1 cellular context compared by ENCODE assay signal in the genomic region with DNA sequence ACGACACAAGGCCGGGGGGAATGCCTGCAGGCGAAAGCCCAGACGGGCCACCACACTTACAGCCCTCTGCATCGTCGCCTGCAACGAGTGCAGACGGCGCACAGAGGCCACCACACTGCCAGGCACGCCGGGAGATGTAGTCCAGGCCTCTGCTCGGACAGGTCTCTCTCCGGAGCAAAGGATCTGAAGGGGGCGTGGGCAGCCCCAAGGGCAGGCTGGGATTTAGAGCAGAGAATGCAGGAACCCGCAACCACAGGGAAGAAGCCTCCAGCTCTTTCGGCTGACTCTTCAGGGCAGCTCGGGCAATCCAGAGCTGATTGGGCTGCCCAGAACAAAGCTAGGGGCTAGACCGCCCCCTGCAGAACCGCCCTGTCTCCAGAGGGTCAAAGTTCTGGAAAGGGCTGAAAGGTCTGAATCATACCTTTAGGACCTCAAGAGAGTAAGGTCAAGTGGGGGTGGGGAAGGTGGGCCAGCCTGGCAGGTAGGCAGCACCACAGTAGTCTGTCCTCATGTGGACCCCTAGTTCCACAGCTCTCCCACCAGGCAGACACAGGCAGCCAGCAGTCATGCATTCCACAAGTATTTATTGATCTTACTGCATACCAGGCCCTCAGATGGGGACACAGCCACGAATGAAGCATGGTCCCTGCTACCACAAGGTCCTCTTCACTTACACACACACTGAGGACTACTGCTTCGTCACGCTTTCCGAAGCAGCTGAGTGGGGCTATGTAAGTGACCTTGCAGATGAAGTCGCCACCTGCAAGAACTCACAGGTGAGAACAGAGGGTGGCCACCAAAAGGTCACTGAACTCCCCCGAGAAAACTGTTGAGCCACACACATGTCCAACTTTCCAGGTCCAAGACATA.
TF ChIP-seq lines count a peak whose summit lies in the region.

A gene with protein sequence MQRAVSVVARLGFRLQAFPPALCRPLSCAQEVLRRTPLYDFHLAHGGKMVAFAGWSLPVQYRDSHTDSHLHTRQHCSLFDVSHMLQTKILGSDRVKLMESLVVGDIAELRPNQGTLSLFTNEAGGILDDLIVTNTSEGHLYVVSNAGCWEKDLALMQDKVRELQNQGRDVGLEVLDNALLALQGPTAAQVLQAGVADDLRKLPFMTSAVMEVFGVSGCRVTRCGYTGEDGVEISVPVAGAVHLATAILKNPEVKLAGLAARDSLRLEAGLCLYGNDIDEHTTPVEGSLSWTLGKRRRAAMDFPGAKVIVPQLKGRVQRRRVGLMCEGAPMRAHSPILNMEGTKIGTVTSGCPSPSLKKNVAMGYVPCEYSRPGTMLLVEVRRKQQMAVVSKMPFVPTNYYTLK (minus strand): TSS at position 95 of the 870 bp plus-strand sequence. CDS start 23 bp downstream, at position 72.

TF ChIP-seq in HepG2, 621 proteins besides CTCF, POLR2A, EP300 and RAD21 (continued from another document and continues in another):
- TF ChIP-seq ZNF253 (CRISPR knock-in tag; IDR thresholded peaks at IDR 0.05; ENCODE audit: borderline replicate concordance) (no peak), KMT2B (CRISPR knock-in tag; IDR thresholded peaks at IDR 0.05) (peak; percentile 83), SCMH1 (CRISPR knock-in tag; IDR thresholded peaks at IDR 0.05; ENCODE audit: borderline replicate concordance) (no peak), ZNF619 (CRISPR knock-in tag; IDR thresholded peaks at IDR 0.05) (peak; percentile 19; the same call in 1 of the 2 replicates), PHF8 (CRISPR knock-in tag; IDR thresholded peaks at IDR 0.05) (peak; percentile 22), ZBTB1 (CRISPR knock-in tag; IDR thresholded peaks at IDR 0.05; ENCODE audit: borderline replicate concordance) (no peak), CEBPG (CRISPR knock-in tag; IDR thresholded peaks at IDR 0.05) (no peak), ZNF382 (CRISPR knock-in tag; IDR thresholded peaks at IDR 0.05; ENCODE audit: borderline replicate concordance) (no peak), EHMT2 (IDR thresholded peaks at IDR 0.05; ENCODE audit: borderline replicate concordance, low read depth, low read length) (no peak), SP2 (CRISPR knock-in tag; IDR thresholded peaks at IDR 0.05) (no peak), TARDBP (CRISPR knock-in tag; IDR thresholded peaks at IDR 0.05) (peak; percentile 51; the same call in 1 of the 2 replicates), ZBTB14 (CRISPR knock-in tag; IDR thresholded peaks at IDR 0.05) (no peak; the same call in 1 of the 2 replicates), ZNF501 (CRISPR knock-in tag; IDR thresholded peaks at IDR 0.05) (peak; percentile 65; the same call in 1 of the 2 replicates), ZNF816 (CRISPR knock-in tag; IDR thresholded peaks at IDR 0.05; ENCODE audit: borderline replicate concordance) (no peak), ZNF20 (CRISPR knock-in tag; IDR thresholded peaks at IDR 0.05) (no peak), HMG20B (CRISPR knock-in tag; conservative IDR thresholded peaks at IDR 0.05) (no peak), NFE2 (CRISPR knock-in tag; IDR thresholded peaks at IDR 0.05) (no peak), SMARCE1 (IDR thresholded peaks at IDR 0.05; ENCODE audit: borderline replicate concordance) (no peak), CBX2 (IDR thresholded peaks at IDR 0.05; ENCODE audit: low read depth, low read length) (no peak), CBX2 (CRISPR knock-in tag; IDR thresholded peaks at IDR 0.05; ENCODE audit: low read depth) (no peak), ZFP90 (CRISPR knock-in tag; IDR thresholded peaks at IDR 0.05; ENCODE audit: borderline replicate concordance) (peak; percentile 43; the same call in 1 of the 2 replicates), ZNF33A (CRISPR knock-in tag; IDR thresholded peaks at IDR 0.05; ENCODE audit: borderline replicate concordance) (no peak), HNRNPL (IDR thresholded peaks at IDR 0.05; ENCODE audit: low read depth, low read length) (0 out of 2 replicates have a peak, but pooled peaks have one; percentile 32), ZNF256 (CRISPR knock-in tag; conservative IDR thresholded peaks at IDR 0.05) (no peak), ASH2L (IDR thresholded peaks at IDR 0.05; ENCODE audit: insufficient read length, low read depth, low read length) (peak; percentile 70), ZNF430 (CRISPR knock-in tag; IDR thresholded peaks at IDR 0.05) (no peak), NRL (CRISPR knock-in tag; IDR thresholded peaks at IDR 0.05; ENCODE audit: borderline replicate concordance) (no peak), NFKB2 (CRISPR knock-in tag; IDR thresholded peaks at IDR 0.05; ENCODE audit: borderline replicate concordance) (no peak; the same call in 1 of the 2 replicates), KDM4B (CRISPR knock-in tag; IDR thresholded peaks at IDR 0.05) (no peak), ZNF777 (CRISPR knock-in tag; IDR thresholded peaks at IDR 0.05) (no peak), SKI (IDR thresholded peaks at IDR 0.05; ENCODE audit: partially characterized antibody) (peak; percentile 77), ZNF329 (CRISPR knock-in tag; IDR thresholded peaks at IDR 0.05; ENCODE audit: low read depth) (no peak), SIX4 (CRISPR knock-in tag; IDR thresholded peaks at IDR 0.05) (no peak), NONO (IDR thresholded peaks at IDR 0.05) (no peak), NONO (CRISPR knock-in tag; conservative IDR thresholded peaks at IDR 0.05) (peak; percentile 69), ZNF644 (CRISPR knock-in tag; IDR thresholded peaks at IDR 0.05; ENCODE audit: low read depth) (no peak), ARID2 (CRISPR knock-in tag; IDR thresholded peaks at IDR 0.05; ENCODE audit: borderline replicate concordance) (no peak), GTF2F1 (IDR thresholded peaks at IDR 0.05; ENCODE audit: low read length) (no peak), SOX5 (CRISPR knock-in tag; IDR thresholded peaks at IDR 0.05; ENCODE audit: borderline replicate concordance) (no peak; the same call in 1 of the 2 replicates), ZNF724P (CRISPR knock-in tag; IDR thresholded peaks at IDR 0.05; ENCODE audit: borderline replicate concordance) (0 out of 2 replicates have a peak, but pooled peaks have one; percentile 40), SP5 (CRISPR knock-in tag; IDR thresholded peaks at IDR 0.05; ENCODE audit: borderline replicate concordance, low read depth) (no peak), DZIP1 (CRISPR knock-in tag; IDR thresholded peaks at IDR 0.05) (no peak), ERF (CRISPR knock-in tag; IDR thresholded peaks at IDR 0.05) (no peak), ZNF136 (CRISPR knock-in tag; IDR thresholded peaks at IDR 0.05; ENCODE audit: low read depth) (no peak), NCOA1 (CRISPR knock-in tag; IDR thresholded peaks at IDR 0.05) (0 out of 2 replicates have a peak, but pooled peaks have one; percentile 65), ZNF879 (CRISPR knock-in tag; IDR thresholded peaks at IDR 0.05) (no peak)
- TF ChIP-seq, protein P1, sequence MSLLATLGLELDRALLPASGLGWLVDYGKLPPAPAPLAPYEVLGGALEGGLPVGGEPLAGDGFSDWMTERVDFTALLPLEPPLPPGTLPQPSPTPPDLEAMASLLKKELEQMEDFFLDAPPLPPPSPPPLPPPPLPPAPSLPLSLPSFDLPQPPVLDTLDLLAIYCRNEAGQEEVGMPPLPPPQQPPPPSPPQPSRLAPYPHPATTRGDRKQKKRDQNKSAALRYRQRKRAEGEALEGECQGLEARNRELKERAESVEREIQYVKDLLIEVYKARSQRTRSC (CRISPR knock-in tag; IDR thresholded peaks at IDR 0.05; ENCODE audit: low read depth): no peak
- TF ChIP-seq, protein P2, sequence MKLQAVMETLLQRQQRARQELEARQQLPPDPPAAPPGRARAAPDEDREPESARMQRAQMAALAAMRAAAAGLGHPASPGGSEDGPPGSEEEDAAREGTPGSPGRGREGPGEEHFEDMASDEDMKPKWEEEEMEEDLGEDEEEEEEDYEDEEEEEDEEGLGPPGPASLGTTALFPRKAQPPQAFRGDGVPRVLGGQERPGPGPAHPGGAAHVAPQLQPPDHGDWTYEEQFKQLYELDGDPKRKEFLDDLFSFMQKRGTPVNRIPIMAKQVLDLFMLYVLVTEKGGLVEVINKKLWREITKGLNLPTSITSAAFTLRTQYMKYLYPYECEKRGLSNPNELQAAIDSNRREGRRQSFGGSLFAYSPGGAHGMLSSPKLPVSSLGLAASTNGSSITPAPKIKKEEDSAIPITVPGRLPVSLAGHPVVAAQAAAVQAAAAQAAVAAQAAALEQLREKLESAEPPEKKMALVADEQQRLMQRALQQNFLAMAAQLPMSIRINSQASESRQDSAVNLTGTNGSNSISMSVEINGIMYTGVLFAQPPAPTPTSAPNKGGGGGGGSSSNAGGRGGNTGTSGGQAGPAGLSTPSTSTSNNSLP (IDR thresholded peaks at IDR 0.05; ENCODE audit: low read depth, low read length): no peak; the same call in 1 of the 2 replicates
- TF ChIP-seq, protein P3, sequence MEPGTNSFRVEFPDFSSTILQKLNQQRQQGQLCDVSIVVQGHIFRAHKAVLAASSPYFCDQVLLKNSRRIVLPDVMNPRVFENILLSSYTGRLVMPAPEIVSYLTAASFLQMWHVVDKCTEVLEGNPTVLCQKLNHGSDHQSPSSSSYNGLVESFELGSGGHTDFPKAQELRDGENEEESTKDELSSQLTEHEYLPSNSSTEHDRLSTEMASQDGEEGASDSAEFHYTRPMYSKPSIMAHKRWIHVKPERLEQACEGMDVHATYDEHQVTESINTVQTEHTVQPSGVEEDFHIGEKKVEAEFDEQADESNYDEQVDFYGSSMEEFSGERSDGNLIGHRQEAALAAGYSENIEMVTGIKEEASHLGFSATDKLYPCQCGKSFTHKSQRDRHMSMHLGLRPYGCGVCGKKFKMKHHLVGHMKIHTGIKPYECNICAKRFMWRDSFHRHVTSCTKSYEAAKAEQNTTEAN (CRISPR knock-in tag; conservative IDR thresholded peaks at IDR 0.05): 0 out of 2 replicates have a peak, but pooled peaks have one; percentile 41
- TF ChIP-seq, protein P4, sequence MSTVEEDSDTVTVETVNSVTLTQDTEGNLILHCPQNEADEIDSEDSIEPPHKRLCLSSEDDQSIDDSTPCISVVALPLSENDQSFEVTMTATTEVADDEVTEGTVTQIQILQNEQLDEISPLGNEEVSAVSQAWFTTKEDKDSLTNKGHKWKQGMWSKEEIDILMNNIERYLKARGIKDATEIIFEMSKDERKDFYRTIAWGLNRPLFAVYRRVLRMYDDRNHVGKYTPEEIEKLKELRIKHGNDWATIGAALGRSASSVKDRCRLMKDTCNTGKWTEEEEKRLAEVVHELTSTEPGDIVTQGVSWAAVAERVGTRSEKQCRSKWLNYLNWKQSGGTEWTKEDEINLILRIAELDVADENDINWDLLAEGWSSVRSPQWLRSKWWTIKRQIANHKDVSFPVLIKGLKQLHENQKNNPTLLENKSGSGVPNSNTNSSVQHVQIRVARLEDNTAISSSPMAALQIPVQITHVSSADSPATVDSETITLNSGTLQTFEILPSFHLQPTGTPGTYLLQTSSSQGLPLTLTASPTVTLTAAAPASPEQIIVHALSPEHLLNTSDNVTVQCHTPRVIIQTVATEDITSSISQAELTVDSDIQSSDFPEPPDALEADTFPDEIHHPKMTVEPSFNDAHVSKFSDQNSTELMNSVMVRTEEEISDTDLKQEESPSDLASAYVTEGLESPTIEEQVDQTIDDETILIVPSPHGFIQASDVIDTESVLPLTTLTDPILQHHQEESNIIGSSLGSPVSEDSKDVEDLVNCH (CRISPR knock-in tag; IDR thresholded peaks at IDR 0.05): no peak
- TF ChIP-seq, protein P5, sequence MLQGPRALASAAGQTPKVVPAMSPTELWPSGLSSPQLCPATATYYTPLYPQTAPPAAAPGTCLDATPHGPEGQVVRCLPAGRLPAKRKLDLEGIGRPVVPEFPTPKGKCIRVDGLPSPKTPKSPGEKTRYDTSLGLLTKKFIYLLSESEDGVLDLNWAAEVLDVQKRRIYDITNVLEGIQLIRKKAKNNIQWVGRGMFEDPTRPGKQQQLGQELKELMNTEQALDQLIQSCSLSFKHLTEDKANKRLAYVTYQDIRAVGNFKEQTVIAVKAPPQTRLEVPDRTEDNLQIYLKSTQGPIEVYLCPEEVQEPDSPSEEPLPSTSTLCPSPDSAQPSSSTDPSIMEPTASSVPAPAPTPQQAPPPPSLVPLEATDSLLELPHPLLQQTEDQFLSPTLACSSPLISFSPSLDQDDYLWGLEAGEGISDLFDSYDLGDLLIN (CRISPR knock-in tag; IDR thresholded peaks at IDR 0.05; ENCODE audit: borderline replicate concordance): no peak
- TF ChIP-seq, protein P6, sequence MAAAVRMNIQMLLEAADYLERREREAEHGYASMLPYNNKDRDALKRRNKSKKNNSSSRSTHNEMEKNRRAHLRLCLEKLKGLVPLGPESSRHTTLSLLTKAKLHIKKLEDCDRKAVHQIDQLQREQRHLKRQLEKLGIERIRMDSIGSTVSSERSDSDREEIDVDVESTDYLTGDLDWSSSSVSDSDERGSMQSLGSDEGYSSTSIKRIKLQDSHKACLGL (CRISPR knock-in tag; IDR thresholded peaks at IDR 0.05): no peak
- TF ChIP-seq, protein P7, sequence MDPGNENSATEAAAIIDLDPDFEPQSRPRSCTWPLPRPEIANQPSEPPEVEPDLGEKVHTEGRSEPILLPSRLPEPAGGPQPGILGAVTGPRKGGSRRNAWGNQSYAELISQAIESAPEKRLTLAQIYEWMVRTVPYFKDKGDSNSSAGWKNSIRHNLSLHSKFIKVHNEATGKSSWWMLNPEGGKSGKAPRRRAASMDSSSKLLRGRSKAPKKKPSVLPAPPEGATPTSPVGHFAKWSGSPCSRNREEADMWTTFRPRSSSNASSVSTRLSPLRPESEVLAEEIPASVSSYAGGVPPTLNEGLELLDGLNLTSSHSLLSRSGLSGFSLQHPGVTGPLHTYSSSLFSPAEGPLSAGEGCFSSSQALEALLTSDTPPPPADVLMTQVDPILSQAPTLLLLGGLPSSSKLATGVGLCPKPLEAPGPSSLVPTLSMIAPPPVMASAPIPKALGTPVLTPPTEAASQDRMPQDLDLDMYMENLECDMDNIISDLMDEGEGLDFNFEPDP (CRISPR knock-in tag; conservative IDR thresholded peaks at IDR 0.05): no peak
